In the genomic region with DNA sequence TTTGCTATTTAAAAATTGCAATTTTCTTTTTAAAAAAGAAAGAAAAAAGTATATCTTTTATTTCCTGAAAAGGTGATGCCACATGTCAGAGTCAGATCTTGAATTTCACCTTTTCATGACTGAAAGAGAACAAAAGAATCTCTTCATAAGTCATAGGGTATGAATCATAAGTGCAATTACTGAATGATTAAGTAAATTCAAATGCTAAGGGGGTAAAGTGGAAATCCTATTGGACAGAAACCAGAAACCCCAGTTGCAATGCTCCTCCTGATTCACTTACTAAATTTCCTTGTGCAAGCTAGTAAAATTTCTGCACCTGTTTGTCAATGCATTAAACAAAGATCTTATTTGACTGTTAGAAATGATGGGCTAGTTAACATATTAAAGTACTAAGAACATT, we compare ENCODE assay signal across 14 cellular contexts. TPM values are rescaled to one million over a fixed set of nuclear protein-coding genes. Genes with fewer than 3 reads are reported as not detected.
DNase-seq lines count a peak whose midpoint lies in the region; ATAC-seq and TF ChIP-seq lines count a peak whose summit lies in the region.
"Had no signal": no experiment of that assay in that cellular context is flagged by ENCODE, and none has a peak within 500 bp of the region (broad histone marks: within the 10 kb centered on the region; RNA-seq: fewer than 3 reads in every experiment).

No MANE protein-coding gene starts in this region.

- H4K20me1 ChIP-seq in smooth muscle cell (ENCODE audit: low read depth): no peaks in the 10 kb centered on the region
- no peaks in the 10 kb centered on the region for H4K20me1 ChIP-seq in GM23338 (replicated peaks; ENCODE audit: insufficient read depth)

- H3K9me3 ChIP-seq in RWPE2 (ENCODE audit: severe bottlenecking): no peaks in the 10 kb centered on the region
- no peaks in the 10 kb centered on the region for H3K9me3 ChIP-seq in smooth muscle cell (replicated peaks; ENCODE audit: low read depth)
- no peaks in the 10 kb centered on the region for H3K9me3 ChIP-seq in MG63
- H3K9me3 ChIP-seq in stomach: no peaks in the 10 kb centered on the region
- H3K9me3 ChIP-seq: uterus had no signal

- no peaks in the 10 kb centered on the region for H3K9me3 Mint-ChIP-seq in activated T-cell treated with anti-CD3 and anti-CD28 coated beads, Interleukin-2, amount 50 U/mL, for 24 hours
- no peaks in the 10 kb centered on the region for H3K9me3 Mint-ChIP-seq in GM23338

- TF ChIP-seq POLR2A in stomach (IDR thresholded peaks at IDR 0.05): no peak

- H3K27ac Mint-ChIP-seq in activated T-cell treated with anti-CD3 and anti-CD28 coated beads, Interleukin-2, amount 50 U/mL, for 24 hours: peak overlapping the region; percentile 60
- H3K27ac Mint-ChIP-seq in GM23338: no peak overlapping the region

- intact Hi-C loops in stomach (cut with DNase I; ENCODE audit: low total_unique reads): no loop called here

- H3K27me3 Mint-ChIP-seq in activated T-cell treated with anti-CD3 and anti-CD28 coated beads, Interleukin-2, amount 50 U/mL, for 24 hours: peaks cover 5% of the 10 kb centered on the region
- peaks cover 1% of the 10 kb centered on the region for H3K27me3 Mint-ChIP-seq in GM23338 (ENCODE audit: insufficient read depth, low read depth, poor library complexity)

- peak overlapping the region; percentile 41 for H3K27ac ChIP-seq in RWPE2 (ENCODE audit: poor library complexity, severe bottlenecking)
- H3K27ac ChIP-seq in smooth muscle cell (ENCODE audit: low read depth): peak overlapping the region; percentile 2
- no peak overlapping the region for H3K27ac ChIP-seq in stomach
- H3K27ac ChIP-seq in GM23338 (ENCODE audit: low read depth): no peak overlapping the region
- H3K27ac ChIP-seq: uterus had no signal

- no peaks in the 10 kb centered on the region for H3K27me3 ChIP-seq in RWPE2 (ENCODE audit: insufficient read depth, poor library complexity, severe bottlenecking)
- H3K27me3 ChIP-seq in smooth muscle cell (ENCODE audit: low read depth): no peaks in the 10 kb centered on the region
- no peaks in the 10 kb centered on the region for H3K27me3 ChIP-seq in MG63
- no peaks in the 10 kb centered on the region for H3K27me3 ChIP-seq in stomach
- no peaks in the 10 kb centered on the region for H3K27me3 ChIP-seq in GM23338 (ENCODE audit: insufficient read depth)
- H3K27me3 ChIP-seq: uterus had no signal

- H3F3A ChIP-seq in smooth muscle cell (ENCODE audit: low read depth) (no peaks in the 10 kb centered on the region), GM23338 (replicated peaks; ENCODE audit: low read depth) (no peaks in the 10 kb centered on the region)

- H3K36me3 Mint-ChIP-seq in activated T-cell treated with anti-CD3 and anti-CD28 coated beads, Interleukin-2, amount 50 U/mL, for 24 hours (ENCODE audit: low read depth): no peaks in the 10 kb centered on the region
- H3K36me3 Mint-ChIP-seq in GM23338 (ENCODE audit: low read depth): no peaks in the 10 kb centered on the region

- H2AFZ ChIP-seq in smooth muscle cell (ENCODE audit: low read depth): no peak overlapping the region
- H2AFZ ChIP-seq in GM23338: no peak overlapping the region

- H3K9ac ChIP-seq in smooth muscle cell (ENCODE audit: low read depth): no peak overlapping the region

- H3K4me1 ChIP-seq in RWPE2 (ENCODE audit: insufficient read depth, poor library complexity, severe bottlenecking) (peaks cover 22% of the 10 kb centered on the region), smooth muscle cell (ENCODE audit: low read depth) (no peaks in the 10 kb centered on the region), stomach (no peaks in the 10 kb centered on the region), GM23338 (ENCODE audit: insufficient read depth) (no peaks in the 10 kb centered on the region)
- H3K4me1 ChIP-seq: uterus had no signal

- TF ChIP-seq CTCF in RWPE2 (IDR thresholded peaks at IDR 0.05; ENCODE audit: poor library complexity, severe bottlenecking): no peak
- TF ChIP-seq CTCF in smooth muscle cell (IDR thresholded peaks at IDR 0.05; ENCODE audit: borderline replicate concordance, insufficient read depth, poor library complexity, severe bottlenecking): no peak
- no peak for TF ChIP-seq CTCF in stomach (IDR thresholded peaks at IDR 0.05)
- no peak for TF ChIP-seq CTCF in GM23338 (conservative IDR thresholded peaks at IDR 0.05; ENCODE audit: low read depth in 2 of 2)

- H3K4me3 ChIP-seq in RWPE2 (ENCODE audit: severe bottlenecking) (no peak overlapping the region), smooth muscle cell (no peak overlapping the region), MG63 (no peak overlapping the region), stomach (no peak overlapping the region), GM23338 (no peak overlapping the region)
- H3K4me3 ChIP-seq: uterus had no signal

- H3K79me2 ChIP-seq in smooth muscle cell (ENCODE audit: low read depth): no peaks in the 10 kb centered on the region
- H3K79me2 ChIP-seq in GM23338 (replicated peaks; ENCODE audit: insufficient read depth): no peaks in the 10 kb centered on the region

- peaks cover 26% of the 10 kb centered on the region for H3K4me1 Mint-ChIP-seq in activated T-cell treated with anti-CD3 and anti-CD28 coated beads, Interleukin-2, amount 50 U/mL, for 24 hours (ENCODE audit: low read depth)
- peaks cover 3% of the 10 kb centered on the region; the same call in 2 of the 3 replicates for H3K4me1 Mint-ChIP-seq in GM23338

- no peak for DNase-seq in activated T-cell treated with anti-CD3 and anti-CD28 coated beads, Interleukin-2, amount 50 U/mL, for 24 hours
- DNase-seq in activated T-cell treated with anti-CD3 and anti-CD28 coated beads for 4 hours (no peak), RWPE2 (ENCODE audit: low spot score) (no peak), smooth muscle cell (lab: John Stamatoyannopoulos, UW; ENCODE audit: unreplicated experiment) (no peak), MG63 (no peak), stomach (no peak), GM23338 (ENCODE audit: low spot score) (no peak)
- DNase-seq: DND-41; effector memory CD4-positive, alpha-beta T cell; nucleus accumbens; T-helper 9 cell; uterus had no signal

- TF ChIP-seq EP300 in stomach (IDR thresholded peaks at IDR 0.05): no peak

- H3K4me3 Mint-ChIP-seq in activated T-cell treated with anti-CD3 and anti-CD28 coated beads, Interleukin-2, amount 50 U/mL, for 24 hours: peak overlapping the region; percentile 16
- H3K4me3 Mint-ChIP-seq in GM23338: no peak overlapping the region

- H3K9me2 ChIP-seq in GM23338 (ENCODE audit: insufficient read depth): no peaks in the 10 kb centered on the region

- ATAC-seq in HG02798 (IDR thresholded peaks at IDR 0.05; ENCODE audit: poor library complexity, unreplicated experiment): peak; percentile 24
- peak; percentile 92 for ATAC-seq in RWPE2 (ENCODE audit: low read depth)
- ATAC-seq in GM23338: no peak

- H3K36me3 ChIP-seq in RWPE2 (ENCODE audit: low read depth): no peaks in the 10 kb centered on the region
- H3K36me3 ChIP-seq in smooth muscle cell (ENCODE audit: low read depth): no peaks in the 10 kb centered on the region
- H3K36me3 ChIP-seq in MG63: no peaks in the 10 kb centered on the region
- no peaks in the 10 kb centered on the region for H3K36me3 ChIP-seq in stomach
- H3K36me3 ChIP-seq in GM23338 (ENCODE audit: insufficient read depth): no peaks in the 10 kb centered on the region
- H3K36me3 ChIP-seq: uterus had no signal

- H3K4me2 ChIP-seq in smooth muscle cell (no peak overlapping the region), GM23338 (no peak overlapping the region)

TF ChIP-seq in GM23338, 12 proteins besides CTCF, POLR2A, EP300 and RAD21 (continues in another document):
- TF ChIP-seq JUNB (IDR thresholded peaks at IDR 0.05; ENCODE audit: unreplicated experiment): no peak

RNA-seq across cellular contexts. Expression of a gene that starts 8.2 kb away (rescaled TPM):
- total RNA-seq in smooth muscle cell: 4.6 and 4.8 TPM in 2 replicates
- 0.49 and 1.4 TPM in 2 replicates for polyA plus RNA-seq in smooth muscle cell
- total RNA-seq in MG63 (2014; rRNA removed; shearing (Covaris generic); ENCODE audit: low replicate concordance): 0.13 and 1.4 TPM in 2 replicates
- 1 to 10 TPM in 4 of 5 donors, under 1 TPM in 1; under 0.01 to 8.4 (median 4.9) TPM for total RNA-seq in stomach
- 1 to 10 TPM; 1.9 to 9.0 (median 3.7) TPM for polyA plus RNA-seq in stomach
- total RNA-seq in GM23338 (2014; rRNA removed; shearing (Covaris generic)): 1.9 and 2.2 TPM in 2 replicates
- polyA plus RNA-seq in GM23338 (2016; fragmentation: Nextera tagmentation; extraction: Ambion mirVana): 1.4 and 1.6 TPM in 2 replicates

RNA-seq across cellular contexts. Expression of a gene that starts 27.1 kb away (rescaled TPM):
- total RNA-seq in smooth muscle cell: not detected in 2 replicates
- polyA plus RNA-seq in smooth muscle cell: not detected in 2 replicates
- total RNA-seq in MG63 (2014; rRNA removed; shearing (Covaris generic); ENCODE audit: low replicate concordance): not detected in 2 replicates
- total RNA-seq in stomach: under 1 TPM in 1 of 5 donors, not detected in 4; 0.37 TPM
- polyA plus RNA-seq in stomach: not detected
- total RNA-seq in GM23338 (2014; rRNA removed; shearing (Covaris generic)): 0.08 TPM in 1 of 2 replicates, not detected in the other
- polyA plus RNA-seq in GM23338 (2016; fragmentation: Nextera tagmentation; extraction: Ambion mirVana): 0.06 and 0.17 TPM in 2 replicates
- total RNA-seq: lung microvascular endothelial cell had no signal

Comparison
In these comparisons a context has a peak if more than half of its experiments do, and no peak if none do; other contexts are left out.
1. H3K27ac ChIP-seq: peak in RWPE2 (single experiment) and smooth muscle cell (single experiment); none in stomach (0 of 5) and GM23338 (single experiment).